Comparison of ENCODE assay signal across 16 cellular contexts in the genomic region with DNA sequence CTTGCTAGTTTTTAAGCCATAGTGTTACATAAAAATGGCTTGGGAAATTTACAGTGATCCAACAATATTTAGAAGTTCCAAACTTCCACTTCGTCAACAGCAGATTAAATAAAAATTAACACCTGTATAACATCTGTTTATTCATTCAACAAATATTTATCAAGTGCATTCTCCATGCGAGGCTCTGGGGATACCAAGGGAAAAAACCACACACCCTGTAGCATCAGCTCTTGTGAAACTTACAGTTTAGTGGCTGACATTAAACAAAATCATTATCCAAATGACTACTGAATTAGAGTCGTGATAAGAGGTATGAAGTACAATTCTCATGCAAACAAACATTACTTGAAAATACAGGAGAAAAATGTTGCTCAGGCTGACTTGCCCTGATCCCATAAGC.
DNase-seq lines count a peak whose midpoint lies in the region; ATAC-seq, FAIRE-seq and TF ChIP-seq lines count a peak whose summit lies in the region.
"Had no signal": no experiment of that assay in that cellular context is flagged by ENCODE, and none has a peak within 500 bp of the region (broad histone marks: within the 10 kb centered on the region; RNA-seq: fewer than 3 reads in every experiment).

No MANE protein-coding gene starts in this region.

- peaks cover 11% of the 10 kb centered on the region; the same call in 1 of the 2 replicates for H3K4me1 ChIP-seq in GM12878 (ENCODE audit: control insufficient read depth, insufficient read depth, low read length)
- peaks cover 5% of the 10 kb centered on the region for H3K4me1 ChIP-seq in psoas muscle
- H3K4me1 ChIP-seq in transverse colon: peaks cover 0 to 3% (median 0%) of the 10 kb centered on the region in 4 donors

- 51% methylated on average over 3 of the region's 3 CpGs for WGBS in GM12878 (ENCODE audit: insufficient coverage, insufficient replicate concordance, low lambda C conversion rate, missing lambda C conversion rate)
- WGBS in psoas muscle, 3 donors: 31 to 50% (median 45%) methylated on average over 3 of the region's 3 CpGs
- 50 to 56% methylated on average over 3 of the region's 3 CpGs for WGBS in transverse colon (ENCODE audit: low coverage in 1 of 2), 2 donors

- TF ChIP-seq POLR2A in GM12892 (IDR thresholded peaks at IDR 0.05; ENCODE audit: low read depth, low read length): no peak
- TF ChIP-seq POLR2A in GM12878 (IDR thresholded peaks at IDR 0.05; ENCODE audit: low read depth, low read length): no peak
- TF ChIP-seq POLR2A in transverse colon (IDR thresholded peaks at IDR 0.05): no peak

- H3K79me2 ChIP-seq in GM12878 (ENCODE audit: control insufficient read depth, insufficient read depth, low read length): peaks cover 7% of the 10 kb centered on the region

- POLR2A ChIA-PET in GM12878 (lab: Charles Lee): no interaction called here

- no peak for TF ChIP-seq CTCF in GM12878 (IDR thresholded peaks at IDR 0.05 in 2 of 3, conservative IDR thresholded peaks at IDR 0.05 in 1 of 3; ENCODE audit: control insufficient read depth in 2 of 3, extremely low read depth in 1 of 3, insufficient read depth in 1 of 3, low read depth in 3 of 3, low read length in 3 of 3)
- no peak for TF ChIP-seq CTCF in psoas muscle (IDR thresholded peaks at IDR 0.05)
- TF ChIP-seq CTCF in transverse colon (IDR thresholded peaks at IDR 0.05): no peak

- ATAC-seq in GM12878 (peak; percentile 54), psoas muscle (no peak), GM18861 (IDR thresholded peaks at IDR 0.05; ENCODE audit: unreplicated experiment) (no peak), GM18519 (IDR thresholded peaks at IDR 0.05; ENCODE audit: low FRiP score, unreplicated experiment) (no peak)
- ATAC-seq: Right ventricle myocardium inferior had no signal

- H3K27me3 ChIP-seq in GM12878 (replicated peaks in 1 of 2; ENCODE audit: control insufficient read depth in 2 of 2, insufficient read depth in 2 of 2, low read length in 1 of 2) (no peaks in the 10 kb centered on the region), psoas muscle (ENCODE audit: insufficient read depth in 3 of 3, low read length in 2 of 3) (no peaks in the 10 kb centered on the region), transverse colon (no peaks in the 10 kb centered on the region)

- intact Hi-C loops in GM12878 (cut with micrococcal nuclease; ENCODE audit: unreplicated experiment): no loop called here
- intact Hi-C loops in psoas muscle (cut with DNase I): no loop called here
- intact Hi-C loops in transverse colon (cut with DNase I; ENCODE audit: low total_unique reads): no loop called here

- H3K9ac ChIP-seq in GM12878 (ENCODE audit: control insufficient read depth, insufficient read depth, low read length): no peak overlapping the region

- DNase-seq in GM12892 (ENCODE audit: insufficient read length): no peak
- peak; percentile 78 to 86 for DNase-seq in NCI-H526 (lab: John Stamatoyannopoulos, UW)
- DNase-seq in GM12878 (ENCODE audit: low read depth, low spot score): no peak
- no peak for DNase-seq in psoas muscle
- no peak for DNase-seq in transverse colon
- DNase-seq: ACHN; CD4-positive, alpha-beta memory T cell; H9; IMR-90; Kasumi-1; NCI-H1105 treated with DMSO at 0.1 percent for 48 hours; NCI-H187 treated with DMSO at 0.1 percent for 48 hours; NCI-H748 treated with DMSO at 0.1 percent for 48 hours had no signal

- H2AFZ ChIP-seq in GM12878 (ENCODE audit: control insufficient read depth, low read depth, low read length): no peak overlapping the region

- BruUV-seq in GM12878 (replicated peaks; lab: Mats Ljungman, UMichigan): no TSS peak

- TF ChIP-seq EP300 in GM12878 (IDR thresholded peaks at IDR 0.05; ENCODE audit: borderline replicate concordance in 1 of 2, control insufficient read depth in 1 of 2, low read depth in 2 of 2, low read length in 2 of 2) (no peak), transverse colon (IDR thresholded peaks at IDR 0.05; ENCODE audit: low read depth) (no peak)

- CTCF ChIA-PET in GM12878 (lab: Yijun Ruan, JAX): interaction anchor here (1.0 to 2.1 kb wide), 2 partner anchors 12 to 81 kb away, joined by 3 to 12 read pairs; no protein-coding TSS in a partner anchor

- no peaks in the 10 kb centered on the region for H4K20me1 ChIP-seq in GM12878 (ENCODE audit: control insufficient read depth, insufficient read depth)

- in situ Hi-C loops in GM12878 (cut with MboI): no loop called here
- in situ Hi-C loops in transverse colon (cut with MboI; ENCODE audit: low pct_ligation_motif_present in 1 of 4, low pct_unique_long_range_greater_than_20kb in 1 of 4, low sequenced_read_pairs in 3 of 4): loop anchor here in 2 of 4 donors (25.0 kb wide), 1 partner anchor 188 kb away; no protein-coding TSS in a partner anchor

- peaks cover 0 to 5% of the 10 kb centered on the region in 2 experiments; a peak in 1 of 4 replicates for H3K36me3 ChIP-seq in GM12878 (ENCODE audit: control insufficient read depth in 2 of 2, insufficient read depth in 2 of 2, low read length in 1 of 2)
- no peaks in the 10 kb centered on the region for H3K36me3 ChIP-seq in psoas muscle (ENCODE audit: insufficient read depth in 1 of 2, low read depth in 1 of 2)
- no peaks in the 10 kb centered on the region for H3K36me3 ChIP-seq in transverse colon

- RAD21 ChIA-PET in GM12878 (lab: Charles Lee; ENCODE audit: unreplicated experiment): interaction anchor here (1.4 kb wide), 1 partner anchor 12 kb away, joined by 3 read pairs; no protein-coding TSS in a partner anchor

- no peak for TF ChIP-seq RAD21 in GM12878 (IDR thresholded peaks at IDR 0.05; ENCODE audit: insufficient read depth, low read depth, low read length)

- SMC1A ChIA-PET in GM12878 (lab: Charles Lee; ENCODE audit: uncharacterized antibody, unreplicated experiment): no interaction called here

- H3K27ac ChIP-seq in GM12878 (ENCODE audit: control insufficient read depth, insufficient read depth): peak overlapping the region; percentile 56; the same call in 1 of the 2 replicates
- H3K27ac ChIP-seq in psoas muscle: no peak overlapping the region
- no peak overlapping the region for H3K27ac ChIP-seq in transverse colon

- FAIRE-seq in GM12892 (lab: Jason Lieb, UNC): peak; percentile 70
- no peak for FAIRE-seq in GM12878 (lab: Jason Lieb, UNC)

- H3K4me3 ChIP-seq in GM12878 (no peak overlapping the region), psoas muscle (no peak overlapping the region), transverse colon (no peak overlapping the region)

- H3K9me3 ChIP-seq in GM12878 (replicated peaks; ENCODE audit: control insufficient read depth, insufficient read depth, low read length) (no peaks in the 10 kb centered on the region), psoas muscle (no peaks in the 10 kb centered on the region), transverse colon (no peaks in the 10 kb centered on the region)

- H3K4me2 ChIP-seq in GM12878 (ENCODE audit: control insufficient read depth, insufficient read depth): peak overlapping the region; percentile 11; the same call in 1 of the 2 replicates

TF ChIP-seq in GM12878, 131 proteins besides CTCF, POLR2A, EP300 and RAD21:
- TF ChIP-seq USF1 (IDR thresholded peaks at IDR 0.05; ENCODE audit: borderline replicate concordance, extremely low read length, insufficient read depth, low read depth, low read length) (no peak), SIN3A (IDR thresholded peaks at IDR 0.05; ENCODE audit: low read depth, low read length) (no peak), ZNF274 (IDR thresholded peaks at IDR 0.05; ENCODE audit: insufficient read depth, insufficient read length) (no peak), SKIL (IDR thresholded peaks at IDR 0.05; ENCODE audit: low read depth, poor library complexity, severe bottlenecking) (no peak)
TF ChIP-seq in GM12878: peak in this region for 0.

Comparison
In these comparisons a context has a peak if more than half of its experiments do, and no peak if none do; other contexts are left out.
1. DNase-seq: peak in NCI-H526 (2 of 2); none in GM12892 (single experiment), GM12878 (single experiment), psoas muscle (0 of 2) and transverse colon (single experiment).